Comparison of ENCODE assay signal across 8 cellular contexts in the genomic region with DNA sequence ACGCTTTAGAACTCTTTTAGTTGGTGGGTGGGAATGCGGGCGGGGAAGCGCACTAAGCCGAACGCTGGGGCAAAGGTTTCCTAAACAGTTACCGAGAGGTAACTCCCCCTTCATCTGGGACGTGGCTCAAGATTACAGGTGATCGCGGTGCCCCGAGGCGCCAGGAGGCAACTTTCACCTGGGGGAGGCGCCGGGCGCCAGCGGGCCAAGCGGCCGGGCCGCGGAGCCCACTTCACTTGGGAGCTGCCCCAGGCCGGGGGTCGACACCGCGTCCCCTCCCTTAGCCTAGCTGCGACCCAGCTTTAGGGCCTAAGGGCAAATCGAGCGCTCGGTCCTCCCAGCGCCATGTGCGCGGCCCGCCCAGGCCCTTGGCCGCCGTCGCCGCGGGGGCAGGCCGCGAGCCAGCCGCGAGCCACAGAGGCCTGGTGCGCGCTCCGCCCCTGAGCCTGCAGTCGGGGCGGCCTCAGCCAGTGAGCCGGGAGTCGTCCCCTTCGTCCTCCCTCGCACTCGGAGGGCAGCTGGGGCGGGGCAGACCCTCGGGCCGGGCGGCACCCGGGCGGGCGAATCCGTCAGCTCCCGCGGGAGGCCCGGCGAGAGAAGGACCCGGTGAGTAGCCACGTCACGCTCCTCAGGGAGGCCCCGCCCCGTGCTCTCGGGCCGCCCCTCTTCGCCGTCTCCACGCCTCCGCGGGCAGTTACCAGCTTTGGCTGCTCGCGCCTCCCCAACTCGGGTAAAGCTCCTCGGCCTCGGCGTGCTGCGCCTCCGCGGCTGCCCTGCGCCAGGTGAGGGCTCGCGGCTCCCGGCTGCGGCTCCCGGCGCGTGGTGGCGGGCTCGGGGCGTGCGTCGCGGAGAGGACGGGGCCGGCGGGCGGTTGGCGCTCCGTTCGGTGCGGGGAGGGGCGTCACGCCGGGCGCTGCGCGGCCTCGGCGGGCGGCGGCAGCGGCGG. TPM values are rescaled to one million over a fixed set of nuclear protein-coding genes. Genes with fewer than 3 reads are reported as not detected.
DNase-seq lines count a peak whose midpoint lies in the region; ATAC-seq and TF ChIP-seq lines count a peak whose summit lies in the region.

Gene LARP1B, plus strand, starts transcription at position 693 of the 946 bp plus-strand sequence. CDS start 13,640 bp downstream, outside the sequence.

- H4K20me1 ChIP-seq in mammary epithelial cell (ENCODE audit: insufficient read depth, low read length): no peaks in the 10 kb centered on the region

- no peaks in the 10 kb centered on the region for H3K36me3 ChIP-seq in mammary epithelial cell (ENCODE audit: insufficient read depth, low read length)

- H3K9me3 ChIP-seq in mammary epithelial cell (replicated peaks; ENCODE audit: insufficient read depth, low read length): no peaks in the 10 kb centered on the region

- ATAC-seq in GM18907 (IDR thresholded peaks at IDR 0.05; ENCODE audit: unreplicated experiment) (peak; percentile 95), HG03139 (IDR thresholded peaks at IDR 0.05; ENCODE audit: unreplicated experiment) (peak; percentile 90)

- peak within 1 kb of the TSS; percentile 83 to 91 (median 87) for H3K4me3 Mint-ChIP-seq in immature natural killer cell

- peak within 1 kb of the TSS; percentile 90 for H3K27ac ChIP-seq in mammary epithelial cell (ENCODE audit: insufficient read depth, low read depth, low read length)

- H2AFZ ChIP-seq in mammary epithelial cell (ENCODE audit: low read depth, low read length): peak within 1 kb of the TSS; percentile 94

- peaks cover 10 to 17% of the 10 kb centered on the region in 2 donors for H3K4me1 Mint-ChIP-seq in immature natural killer cell

- peak within 1 kb of the TSS; percentile 77 to 93 (median 91) for H3K27ac Mint-ChIP-seq in immature natural killer cell

- TF ChIP-seq CTCF in WI38 (IDR thresholded peaks at IDR 0.05; ENCODE audit: low read depth, low read length): no peak
- TF ChIP-seq CTCF in mammary epithelial cell (conservative IDR thresholded peaks at IDR 0.05 in 1 of 2, IDR thresholded peaks at IDR 0.05 in 1 of 2; ENCODE audit: extremely low read depth in 1 of 2, insufficient read depth in 1 of 2, low read depth in 1 of 2, low read length in 2 of 2): no peak

- in situ Hi-C loops in mammary epithelial cell (cut with MboI; ENCODE audit: low sequenced_read_pairs in 2 of 2): no loop called here

- H3K9me3 Mint-ChIP-seq in immature natural killer cell: no peaks in the 10 kb centered on the region

- no peaks in the 10 kb centered on the region for H3K27me3 ChIP-seq in mammary epithelial cell (ENCODE audit: insufficient read depth, low read length)

- peak within 1 kb of the TSS; percentile 98 for H3K4me2 ChIP-seq in mammary epithelial cell (ENCODE audit: insufficient read depth, low read depth, low read length)

- peak within 1 kb of the TSS; percentile 90 for H3K9ac ChIP-seq in mammary epithelial cell (ENCODE audit: insufficient read depth, low read length)

- intact Hi-C loops in mammary epithelial cell (cut with micrococcal nuclease): loop anchor here (1.0 to 5.0 kb wide), 5 partner anchors 96 to 748 kb away; partner anchors contain the start of genes ABHD18, HSPA4L, JADE1 and MFSD8

- CTCF ChIA-PET in mammary epithelial cell (lab: Charles Lee; ENCODE audit: low non-redundant PET): interaction anchor here (0.6 to 1.0 kb wide), 2 partner anchors 95 to 96 kb away, joined by 3 to 4 read pairs; partner anchors contain the start of genes ABHD18 and MFSD8

- peak; percentile 98 for DNase-seq in AG08395 (ENCODE audit: low spot score)
- DNase-seq in NCI-H2196 treated with DMSO at 0.1 percent for 48 hours (lab: John Stamatoyannopoulos, UW; ENCODE audit: unreplicated experiment): peak; percentile 79
- DNase-seq in mammary epithelial cell: peak; percentile 98
- DNase-seq in immature natural killer cell: peak; percentile 92 to 93 (median 92)
- peak; percentile 80 for DNase-seq in smooth muscle cell of the brain vasculature (ENCODE audit: low read depth, low spot score)

- BruUV-seq in mammary epithelial cell (replicated peaks; lab: Mats Ljungman, UMichigan): TSS peak; percentile 81

- peaks cover 41% of the 10 kb centered on the region for H3K79me2 ChIP-seq in mammary epithelial cell (ENCODE audit: insufficient read depth, low read length)

- 0% methylated on average over 1 of the region's 118 CpGs for WGBS in mammary epithelial cell (ENCODE audit: low coverage, missing lambda C conversion rate)

- no peaks in the 10 kb centered on the region for H3K4me1 ChIP-seq in mammary epithelial cell (ENCODE audit: insufficient read depth, low read length)

- peaks cover 0 to 6% (median 3%) of the 10 kb centered on the region in 3 donors for H3K27me3 Mint-ChIP-seq in immature natural killer cell (ENCODE audit: low read depth in 3 of 3)

- dilution Hi-C loops in mammary epithelial cell (cut with HindIII; ENCODE audit: low sequenced_read_pairs): no loop called here

- H3K36me3 Mint-ChIP-seq in immature natural killer cell: no peaks in the 10 kb centered on the region

- H3K4me3 ChIP-seq in WI38 (ENCODE audit: low read depth, low read length) (peak within 1 kb of the TSS; percentile 88), mammary epithelial cell (replicated peaks in 1 of 3; ENCODE audit: insufficient read depth in 1 of 3, low read depth in 2 of 3, low read length in 3 of 3) (peak within 1 kb of the TSS; percentile 81 to 97 (median 97))

RNA-seq across cellular contexts. Expression of gene LARP1B, which starts in this region (rescaled TPM):
- total RNA-seq in mammary epithelial cell: 10 to 100 TPM; 15.3 to 27.0 TPM
- 6.8 TPM for polyA plus RNA-seq in mammary epithelial cell
- polyA minus RNA-seq in mammary epithelial cell: 23.2 TPM
- polyA plus RNA-seq in immature natural killer cell: 1 to 10 TPM; 5.0 to 7.4 (median 7.3) TPM

Comparison
In these comparisons a context has a peak if more than half of its experiments do, and no peak if none do; other contexts are left out.
1. Peak in every context shown above with its lines: DNase-seq, ATAC-seq, H3K4me3 ChIP-seq and H3K27ac ChIP-seq.